ENCODE assay signal across 23 cellular contexts in the genomic region with DNA sequence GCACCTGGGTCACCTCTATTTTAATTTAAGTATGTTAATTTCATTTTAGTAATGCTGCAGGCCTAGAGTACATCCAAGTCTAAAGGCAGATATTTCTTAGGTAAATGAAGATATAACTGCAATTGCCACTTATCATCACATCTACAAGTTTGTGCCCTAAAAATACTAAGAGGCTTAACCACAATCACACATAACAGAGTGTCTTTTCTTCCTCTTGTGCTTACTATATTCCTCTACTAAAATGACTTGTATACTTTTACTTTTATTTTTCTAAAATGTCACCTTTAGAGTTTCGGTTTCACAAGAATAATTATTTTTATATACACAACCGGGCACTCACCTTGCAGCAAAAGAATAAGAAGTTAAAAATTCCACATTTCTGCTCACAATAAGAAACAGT.
A peak's percentile ranks its signal among the peaks of the same experiment; 100 is the strongest.
DNase-seq lines count a peak whose midpoint lies in the region; ATAC-seq lines count a peak whose summit lies in the region.
"Had no signal": no experiment of that assay in that cellular context is flagged by ENCODE, and none has a peak within 500 bp of the region (broad histone marks: within the 10 kb centered on the region; RNA-seq: fewer than 3 reads in every experiment).

No MANE protein-coding gene starts in this region.

- H3K9me3 Mint-ChIP-seq in activated naive CD8-positive, alpha-beta T cell treated with anti-CD3 and anti-CD28 coated beads, Interleukin-2, amount 10 ng/mL, durations not matched to agents 7 days and 5 days = no peaks in the 10 kb centered on the region
- H3K9me3 Mint-ChIP-seq in activated naive CD8-positive, alpha-beta T cell treated with anti-CD3 and anti-CD28 coated beads, Interleukin-2, amount 50 U/mL, for 24 hours = peaks cover 5% of the 10 kb centered on the region
- peaks cover 0 to 5% of the 10 kb centered on the region in 2 donors for H3K9me3 Mint-ChIP-seq in activated naive CD4-positive, alpha-beta T cell treated with anti-CD3 and anti-CD28 coated beads, Interleukin-2, amount 50 U/mL, for 72 hours
- H3K9me3 Mint-ChIP-seq: IgD-negative memory B cell had no signal

- peaks cover 16% of the 10 kb centered on the region for H3K4me1 Mint-ChIP-seq in activated naive CD8-positive, alpha-beta T cell treated with anti-CD3 and anti-CD28 coated beads, Interleukin-2, amount 10 ng/mL, durations not matched to agents 7 days and 5 days
- peaks cover 27% of the 10 kb centered on the region for H3K4me1 Mint-ChIP-seq in activated naive CD8-positive, alpha-beta T cell treated with anti-CD3 and anti-CD28 coated beads, Interleukin-2, amount 50 U/mL, for 24 hours

- H3K4me3 Mint-ChIP-seq in activated naive CD8-positive, alpha-beta T cell treated with anti-CD3 and anti-CD28 coated beads, Interleukin-2, amount 10 ng/mL, durations not matched to agents 7 days and 5 days = peak overlapping the region; percentile 71
- no peak overlapping the region for H3K4me3 Mint-ChIP-seq in activated naive CD8-positive, alpha-beta T cell treated with anti-CD3 and anti-CD28 coated beads, Interleukin-2, amount 50 U/mL, for 24 hours
- H3K4me3 Mint-ChIP-seq: H9, IgD-negative memory B cell, neural crest cell had no signal

- H3K27ac Mint-ChIP-seq in activated naive CD8-positive, alpha-beta T cell treated with anti-CD3 and anti-CD28 coated beads, Interleukin-2, amount 10 ng/mL, durations not matched to agents 7 days and 5 days = peak overlapping the region; percentile 45
- H3K27ac Mint-ChIP-seq in activated naive CD8-positive, alpha-beta T cell treated with anti-CD3 and anti-CD28 coated beads, Interleukin-2, amount 50 U/mL, for 24 hours = no peak overlapping the region
- no peak overlapping the region for H3K27ac Mint-ChIP-seq in activated naive CD4-positive, alpha-beta T cell treated with anti-CD3 and anti-CD28 coated beads, Interleukin-2, amount 50 U/mL, for 72 hours
- H3K27ac Mint-ChIP-seq: H9, IgD-negative memory B cell had no signal

- no peak for DNase-seq in activated naive CD8-positive, alpha-beta T cell treated with anti-CD3 and anti-CD28 coated beads, Interleukin-2, amount 10 ng/mL, durations not matched to agents 7 days and 5 days
- DNase-seq in activated naive CD8-positive, alpha-beta T cell treated with anti-CD3 and anti-CD28 coated beads, Interleukin-2, amount 50 U/mL, for 24 hours = no peak
- DNase-seq in activated naive CD4-positive, alpha-beta T cell treated with anti-CD3 and anti-CD28 coated beads, Interleukin-2, amount 50 U/mL, for 72 hours (ENCODE audit: low spot score in 2 of 2) = no peak
- no peak for DNase-seq in COR-L47 (lab: John Stamatoyannopoulos, UW)
- DNase-seq in COLO829 (ENCODE audit: low spot score) = no peak
- DNase-seq: activated CD4-positive, CD25-positive, alpha-beta regulatory T cell; activated T-cell treated with anti-CD3 and anti-CD28 coated beads, Interleukin-2, amount 50 U/mL, for 48 hours; central memory CD4-positive, alpha-beta T cell; dermis blood vessel endothelial cell; H9; mucosa of descending colon; NCI-H1105 treated with DMSO at 0.1 percent for 48 hours; NCI-H2029 treated with DMSO at 0.1 percent for 48 hours; Peyer's patch; SIG-M5; small intestine; stimulated activated CD4-positive, alpha-beta T cell treated with anti-CD3 and anti-CD28 coated beads, Interleukin-1b, Interleukin-23, amount 100 ng/mL, for 48 hours; stimulated activated CD8-positive, alpha-beta memory T cell treated with anti-CD3 and anti-CD28 coated beads, Interleukin-4, amount 100 ng/mL, for 48 hours; trophoblast cell had no signal

- peak; percentile 61 for ATAC-seq in activated naive CD8-positive, alpha-beta T cell treated with anti-CD3 and anti-CD28 coated beads, Interleukin-2, amount 10 ng/mL, durations not matched to agents 7 days and 5 days (ENCODE audit: low read depth)
- no peak for ATAC-seq in activated naive CD8-positive, alpha-beta T cell treated with anti-CD3 and anti-CD28 coated beads, Interleukin-2, amount 50 U/mL, for 24 hours
- ATAC-seq in GM19468 (IDR thresholded peaks at IDR 0.05; ENCODE audit: extremely low read depth, unreplicated experiment) = peak; percentile 26
- ATAC-seq in activated naive CD4-positive, alpha-beta T cell treated with anti-CD3 and anti-CD28 coated beads, Interleukin-2, amount 50 U/mL, for 72 hours = peak; percentile 33 to 40
- no peak for ATAC-seq in GM19023 (IDR thresholded peaks at IDR 0.05; ENCODE audit: unreplicated experiment)
- ATAC-seq: mucosa of descending colon had no signal

- POLR2A ChIA-PET in activated naive CD8-positive, alpha-beta T cell treated with anti-CD3 and anti-CD28 coated beads, Interleukin-2, amount 10 ng/mL, durations not matched to agents 7 days and 5 days (lab: Charles Lee) = no interaction called here

- no peaks in the 10 kb centered on the region for H3K36me3 Mint-ChIP-seq in activated naive CD8-positive, alpha-beta T cell treated with anti-CD3 and anti-CD28 coated beads, Interleukin-2, amount 10 ng/mL, durations not matched to agents 7 days and 5 days
- no peaks in the 10 kb centered on the region for H3K36me3 Mint-ChIP-seq in activated naive CD8-positive, alpha-beta T cell treated with anti-CD3 and anti-CD28 coated beads, Interleukin-2, amount 50 U/mL, for 24 hours (ENCODE audit: low read depth)
- H3K36me3 Mint-ChIP-seq in activated naive CD4-positive, alpha-beta T cell treated with anti-CD3 and anti-CD28 coated beads, Interleukin-2, amount 50 U/mL, for 72 hours = peaks cover 0 to 6% of the 10 kb centered on the region in 2 donors

- H3K27me3 Mint-ChIP-seq in activated naive CD8-positive, alpha-beta T cell treated with anti-CD3 and anti-CD28 coated beads, Interleukin-2, amount 10 ng/mL, durations not matched to agents 7 days and 5 days = no peaks in the 10 kb centered on the region
- no peaks in the 10 kb centered on the region for H3K27me3 Mint-ChIP-seq in activated naive CD8-positive, alpha-beta T cell treated with anti-CD3 and anti-CD28 coated beads, Interleukin-2, amount 50 U/mL, for 24 hours

Comparison
In these comparisons a context has a peak if more than half of its experiments do, and no peak if none do; other contexts are left out.
1. ATAC-seq: peak in activated naive CD8-positive, alpha-beta T cell treated with anti-CD3 and anti-CD28 coated beads, Interleukin-2, amount 10 ng/mL, durations not matched to agents 7 days and 5 days (single experiment), GM19468 (single experiment) and activated naive CD4-positive, alpha-beta T cell treated with anti-CD3 and anti-CD28 coated beads, Interleukin-2, amount 50 U/mL, for 72 hours (2 of 2); none in activated naive CD8-positive, alpha-beta T cell treated with anti-CD3 and anti-CD28 coated beads, Interleukin-2, amount 50 U/mL, for 24 hours (single experiment) and GM19023 (single experiment).